Comparison of ENCODE assay signal across 9 cellular contexts in genomic region chr12:122965356-122965755, GRCh38. TPM values are rescaled to one million over a fixed set of nuclear protein-coding genes. Genes with fewer than 3 reads are reported as not detected.
DNase-seq lines count a peak whose midpoint lies in the region; ATAC-seq, FAIRE-seq and TF ChIP-seq lines count a peak whose summit lies in the region.
"Had no signal": no experiment of that assay in that cellular context is flagged by ENCODE, and none has a peak within 500 bp of the region (broad histone marks: within the 10 kb centered on the region; RNA-seq: fewer than 3 reads in every experiment).

No MANE protein-coding gene starts in this region.

- TF ChIP-seq CTCF in Panc1 (IDR thresholded peaks at IDR 0.05): no peak
- no peak for TF ChIP-seq CTCF in epithelial cell of proximal tubule (conservative IDR thresholded peaks at IDR 0.05; ENCODE audit: low read depth, low read length)

- peak overlapping the region; percentile 73 for H3K27ac ChIP-seq in Panc1 (ENCODE audit: low read length)

- in situ Hi-C loops in Panc1 (cut with HindIII; ENCODE audit: low pct_unique_long_range_greater_than_20kb, low sequenced_read_pairs): no loop called here

- CTCF ChIA-PET in Panc1 (lab: Charles Lee): no interaction called here

- H3K9me3 ChIP-seq in ES-I3 (ENCODE audit: control insufficient read depth, insufficient read depth, low read length): no peaks in the 10 kb centered on the region
- H3K9me3 ChIP-seq in Panc1 (ENCODE audit: control insufficient read depth, insufficient read depth, low read depth, low read length): no peaks in the 10 kb centered on the region

- no peak for FAIRE-seq in GM12892 (lab: Jason Lieb, UNC)
- FAIRE-seq: urothelium cell line had no signal

- H3K9ac ChIP-seq in ES-I3 (ENCODE audit: low read depth, low read length): peak overlapping the region; percentile 84; the same call in 1 of the 2 replicates

- intact Hi-C loops in Panc1 (cut with micrococcal nuclease; ENCODE audit: unreplicated experiment) (no loop called here), sciatic nerve (cut with DNase I) (no loop called here)

- H3K4me3 ChIP-seq in Panc1 (ENCODE audit: low read depth in 2 of 2, low read length in 2 of 2) (peak overlapping the region; percentile 73 to 83), epithelial cell of proximal tubule (ENCODE audit: low read depth, low read length) (peak overlapping the region; percentile 89)

- no peaks in the 10 kb centered on the region for H3K27me3 ChIP-seq in Panc1 (ENCODE audit: control insufficient read depth, insufficient read depth, low read length)

- H3K4me1 ChIP-seq in ES-I3 (ENCODE audit: insufficient read depth, low read length) (peaks cover 3% of the 10 kb centered on the region; the same call in 1 of the 2 replicates), Panc1 (ENCODE audit: control insufficient read depth, insufficient read depth, low read length) (peaks cover 39% of the 10 kb centered on the region)

- POLR2A ChIA-PET in Panc1 (lab: Charles Lee): interaction anchor here (0.6 to 0.7 kb wide), 2 partner anchors 9 to 131 kb away, joined by 5 to 9 read pairs; no protein-coding TSS in a partner anchor

- TF ChIP-seq POLR2A in GM12892 (IDR thresholded peaks at IDR 0.05; ENCODE audit: low read depth, low read length): no peak

- DNase-seq in Panc1 (ENCODE audit: low read depth, low spot score): no peak
- no peak for DNase-seq in epithelial cell of proximal tubule (ENCODE audit: low read depth)
- no peak for DNase-seq in sciatic nerve (ENCODE audit: low spot score)
- no peak for DNase-seq in NCI-H187 treated with DMSO at 0.1 percent for 48 hours (lab: John Stamatoyannopoulos, UW)
- DNase-seq in activated gamma-delta T cell (lab: John Stamatoyannopoulos, UW): no peak
- DNase-seq in GM12892 (ENCODE audit: insufficient read length): no peak

- H3K36me3 ChIP-seq in ES-I3 (ENCODE audit: insufficient read depth, low read length): no peaks in the 10 kb centered on the region
- H3K36me3 ChIP-seq in Panc1 (ENCODE audit: control insufficient read depth, insufficient read depth, low read length): no peaks in the 10 kb centered on the region; the same call in 1 of the 2 replicates

- ATAC-seq in Panc1 (peak; percentile 50), sciatic nerve (peak; percentile 16), HG03571 (IDR thresholded peaks at IDR 0.05; ENCODE audit: unreplicated experiment) (no peak)

- BruUV-seq in Panc1 (replicated peaks; lab: Mats Ljungman, UMichigan): no TSS peak

RNA-seq across cellular contexts. Expression of gene ABCB9, which starts 0.9 kb away (rescaled TPM):
- total RNA-seq in Panc1 (2021; ENCODE audit: unreplicated experiment): 32.7 TPM
- 31.5 TPM for polyA plus RNA-seq in Panc1 (2012; ENCODE audit: insufficient read length)
- 4.0 and 8.4 TPM in 2 replicates for total RNA-seq in epithelial cell of proximal tubule
- 7.3 TPM for total RNA-seq in sciatic nerve
- polyA plus RNA-seq in GM12892 (2012; ENCODE audit: missing spikeins): 0.40 TPM

RNA-seq across cellular contexts. Expression of gene OGFOD2, which starts 9.7 kb away (rescaled TPM):
- total RNA-seq in Panc1 (2021; ENCODE audit: unreplicated experiment) (32.0 TPM), epithelial cell of proximal tubule (8.9 and 16.3 TPM in 2 replicates), sciatic nerve (12.8 TPM)
- polyA plus RNA-seq in Panc1 (2012; ENCODE audit: insufficient read length): 37.7 TPM
- polyA plus RNA-seq in GM12892 (2012; ENCODE audit: missing spikeins): 8.8 TPM

RNA-seq across cellular contexts. Expression of gene ARL6IP4, which starts 15.1 kb away (rescaled TPM):
- 184 TPM for total RNA-seq in Panc1 (2021; ENCODE audit: unreplicated experiment)
- 324 TPM for polyA plus RNA-seq in Panc1 (2012; ENCODE audit: insufficient read length)
- total RNA-seq in epithelial cell of proximal tubule: 315 and 359 TPM in 2 replicates
- 136 TPM for total RNA-seq in sciatic nerve
- polyA plus RNA-seq in GM12892 (2012; ENCODE audit: missing spikeins): 157 TPM
